ENCODE assay signal across 10 cellular contexts in the genomic region with DNA sequence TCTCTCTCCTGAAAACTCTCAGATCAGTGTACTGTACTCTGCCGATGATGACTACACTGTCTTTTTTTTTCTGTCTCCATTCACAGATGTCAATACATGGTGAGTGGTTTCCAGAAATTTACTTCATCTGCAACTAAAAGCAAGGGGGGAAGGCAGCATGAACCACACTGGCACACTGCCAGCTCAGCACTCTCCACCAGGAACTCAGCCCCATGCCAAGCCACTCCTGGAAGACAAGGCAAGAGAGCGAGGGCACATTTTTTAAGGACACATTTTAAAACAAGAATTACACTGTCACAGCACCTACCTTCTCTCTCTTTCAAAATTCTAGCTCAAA.
A peak's percentile ranks its signal among the peaks of the same experiment; 100 is the strongest.
DNase-seq lines count a peak whose midpoint lies in the region; ATAC-seq and TF ChIP-seq lines count a peak whose summit lies in the region.
"Had no signal": no experiment of that assay in that cellular context is flagged by ENCODE, and none has a peak within 500 bp of the region (broad histone marks: within the 10 kb centered on the region; RNA-seq: fewer than 3 reads in every experiment).

No MANE protein-coding gene starts in this region.

- WGBS in SK-N-SH (ENCODE audit: low lambda C conversion rate): 12% methylated on average over 2 of the region's 2 CpGs

- H3K4me3 Mint-ChIP-seq in CD8-positive, alpha-beta memory T cell: no peak overlapping the region
- no peak overlapping the region for H3K4me3 Mint-ChIP-seq in activated T-cell treated with anti-CD3 and anti-CD28 coated beads, Interleukin-2, amount 50 U/mL, for 4 hours

- no TSS peak for BruUV-seq in A673 (replicated peaks; lab: Mats Ljungman, UMichigan)

- H3K27ac Mint-ChIP-seq in CD8-positive, alpha-beta memory T cell: no peak overlapping the region

- H2AFZ ChIP-seq in SK-N-SH (ENCODE audit: low read depth): peak overlapping the region; percentile 63; the same call in 1 of the 2 replicates

- no peaks in the 10 kb centered on the region for H3K9me3 Mint-ChIP-seq in CD8-positive, alpha-beta memory T cell
- no peaks in the 10 kb centered on the region for H3K9me3 Mint-ChIP-seq in activated T-cell treated with anti-CD3 and anti-CD28 coated beads, Interleukin-2, amount 50 U/mL, for 4 hours

- no peaks in the 10 kb centered on the region for H4K20me1 ChIP-seq in SK-N-SH (ENCODE audit: insufficient read depth)
- H4K20me1 ChIP-seq: BLaER1 had no signal

- no peaks in the 10 kb centered on the region for H3K36me3 ChIP-seq in A673 (ENCODE audit: insufficient read depth, low read length, poor library complexity, severe bottlenecking)
- no peaks in the 10 kb centered on the region for H3K36me3 ChIP-seq in SK-N-SH (replicated peaks in 1 of 2; ENCODE audit: control insufficient read depth in 1 of 2, insufficient read depth in 2 of 2, low read length in 1 of 2)
- H3K36me3 ChIP-seq in CD8-positive, alpha-beta memory T cell (ENCODE audit: insufficient read depth, low read length): no peaks in the 10 kb centered on the region
- H3K36me3 ChIP-seq: BLaER1 had no signal

- no peaks in the 10 kb centered on the region for H3K9me2 ChIP-seq in SK-N-SH

- H3K4me3 ChIP-seq in A673 (ENCODE audit: low read depth, low read length, poor library complexity, severe bottlenecking): no peak overlapping the region
- H3K4me3 ChIP-seq in SK-N-SH (ENCODE audit: low read depth in 2 of 2, low read length in 1 of 2): no peak overlapping the region; a peak in 1 of 4 replicates
- no peak overlapping the region for H3K4me3 ChIP-seq in CD8-positive, alpha-beta memory T cell (ENCODE audit: low read length)
- H3K4me3 ChIP-seq: BLaER1 had no signal

- H3K27ac ChIP-seq in A673 (ENCODE audit: low read depth, low read length, poor library complexity, severe bottlenecking) (no peak overlapping the region), SK-N-SH (ENCODE audit: low read depth in 2 of 2, low read length in 1 of 2) (peak overlapping the region; percentile 85 to 98)
- H3K27ac ChIP-seq in CD8-positive, alpha-beta memory T cell (ENCODE audit: low read depth, low read length): no peak overlapping the region
- H3K27ac ChIP-seq: BLaER1 had no signal

- peak overlapping the region; percentile 9; the same call in 1 of the 2 replicates for H3K9ac ChIP-seq in SK-N-SH
- H3K9ac ChIP-seq: BLaER1 had no signal

- H3K36me3 Mint-ChIP-seq in CD8-positive, alpha-beta memory T cell: no peaks in the 10 kb centered on the region
- H3K36me3 Mint-ChIP-seq in activated T-cell treated with anti-CD3 and anti-CD28 coated beads, Interleukin-2, amount 50 U/mL, for 4 hours (ENCODE audit: insufficient read depth): no peaks in the 10 kb centered on the region

- no peak for ATAC-seq in HG03175 (IDR thresholded peaks at IDR 0.05; ENCODE audit: unreplicated experiment)
- ATAC-seq in activated T-cell treated with anti-CD3 and anti-CD28 coated beads, Interleukin-2, amount 50 U/mL, for 4 hours: no peak

- H3K9me3 ChIP-seq in A673 (ENCODE audit: low read depth, low read length, poor library complexity, severe bottlenecking): no peaks in the 10 kb centered on the region
- no peaks in the 10 kb centered on the region for H3K9me3 ChIP-seq in SK-N-SH
- H3K9me3 ChIP-seq in CD8-positive, alpha-beta memory T cell (ENCODE audit: low read length): no peaks in the 10 kb centered on the region
- H3K9me3 ChIP-seq: BLaER1 had no signal

- intact Hi-C loops in A673 (cut with micrococcal nuclease; ENCODE audit: unreplicated experiment): no loop called here

- no peak for TF ChIP-seq CTCF in A673 (conservative IDR thresholded peaks at IDR 0.05; ENCODE audit: low read depth, low read length)
- TF ChIP-seq CTCF in SK-N-SH (IDR thresholded peaks at IDR 0.05): no peak

- DNase-seq in A673 (ENCODE audit: low spot score) (peak; percentile 64), M059J (ENCODE audit: low read depth) (peak; percentile 85), SK-N-SH (peak; percentile 63), hypothalamus (lab: John Stamatoyannopoulos, UW) (peak in 33 of 51 donors; percentile 4 to 60 (median 27))
- no peak for DNase-seq in CD8-positive, alpha-beta memory T cell
- DNase-seq in activated T-cell treated with anti-CD3 and anti-CD28 coated beads, Interleukin-2, amount 50 U/mL, for 4 hours: no peak
- DNase-seq in stimulated activated CD4-positive, alpha-beta T cell treated with anti-CD3 and anti-CD28 coated beads, Interleukin-4, amount 100 ng/mL, for 24 hours: no peak
- DNase-seq: NCI-H526 had no signal

- CTCF ChIA-PET in A673 (lab: Charles Lee): no interaction called here
- CTCF ChIA-PET in SK-N-SH (lab: Yijun Ruan, JAX): interaction anchor here (1.6 kb wide), 1 partner anchor 10 kb away, joined by 4 read pairs; no protein-coding TSS in a partner anchor
- CTCF ChIA-PET in CD8-positive, alpha-beta memory T cell (lab: Charles Lee): no interaction called here

- peak overlapping the region; percentile 48 for H3K4me2 ChIP-seq in SK-N-SH
- H3K4me2 ChIP-seq: BLaER1 had no signal

- H3K27me3 Mint-ChIP-seq in CD8-positive, alpha-beta memory T cell: peaks cover 6 to 10% of the 10 kb centered on the region in 2 donors
- H3K27me3 Mint-ChIP-seq in activated T-cell treated with anti-CD3 and anti-CD28 coated beads, Interleukin-2, amount 50 U/mL, for 4 hours (ENCODE audit: low read depth): peaks cover 9% of the 10 kb centered on the region

- H3K79me2 ChIP-seq in SK-N-SH (ENCODE audit: insufficient read depth): no peaks in the 10 kb centered on the region

- H3K27me3 ChIP-seq in A673 (replicated peaks; ENCODE audit: insufficient read depth, low read depth, low read length, poor library complexity) (no peaks in the 10 kb centered on the region), SK-N-SH (ENCODE audit: insufficient read depth) (no peaks in the 10 kb centered on the region)
- H3K27me3 ChIP-seq in CD8-positive, alpha-beta memory T cell (ENCODE audit: insufficient read depth, low read length, poor library complexity, severe bottlenecking): no peaks in the 10 kb centered on the region
- H3K27me3 ChIP-seq: BLaER1 had no signal

- H3F3A ChIP-seq in SK-N-SH (replicated peaks; ENCODE audit: insufficient read depth): peaks cover 21% of the 10 kb centered on the region

- no peaks in the 10 kb centered on the region for H3K4me1 Mint-ChIP-seq in CD8-positive, alpha-beta memory T cell
- H3K4me1 Mint-ChIP-seq in activated T-cell treated with anti-CD3 and anti-CD28 coated beads, Interleukin-2, amount 50 U/mL, for 4 hours (ENCODE audit: low read depth): no peaks in the 10 kb centered on the region

- POLR2A ChIA-PET in A673 (lab: Charles Lee; ENCODE audit: low non-redundant PET): no interaction called here
- POLR2A ChIA-PET in SK-N-SH (lab: Yijun Ruan, JAX): interaction anchor here (1.0 kb wide), 1 partner anchor 482 kb away, joined by 3 read pairs; no protein-coding TSS in a partner anchor
- POLR2A ChIA-PET in CD8-positive, alpha-beta memory T cell (lab: Charles Lee): no interaction called here

- H3K4me1 ChIP-seq in A673 (ENCODE audit: insufficient read depth, low read length, poor library complexity, severe bottlenecking) (peaks cover 15% of the 10 kb centered on the region), SK-N-SH (ENCODE audit: control insufficient read depth in 1 of 2, insufficient read depth in 2 of 2, low read depth in 1 of 2, low read length in 1 of 2) (peaks cover 21 to 34% of the 10 kb centered on the region in 2 experiments)
- H3K4me1 ChIP-seq in CD8-positive, alpha-beta memory T cell (ENCODE audit: insufficient read depth, low read length): no peaks in the 10 kb centered on the region
- H3K4me1 ChIP-seq: BLaER1 had no signal

- TF ChIP-seq RAD21 in SK-N-SH (IDR thresholded peaks at IDR 0.05; ENCODE audit: low read length): peak; percentile 39; the same call in 1 of the 2 replicates

- TF ChIP-seq EP300 in SK-N-SH (IDR thresholded peaks at IDR 0.05; ENCODE audit: borderline replicate concordance in 1 of 2, low read depth in 1 of 2, low read length in 1 of 2): peak; percentile 70 to 77; a peak in 3 of 4 replicates

TF ChIP-seq in SK-N-SH, 30 proteins besides CTCF, POLR2A, EP300 and RAD21 (continues in another document):
- peak; percentile 14; the same call in 1 of the 2 replicates for TF ChIP-seq MEF2A (IDR thresholded peaks at IDR 0.05; ENCODE audit: borderline replicate concordance, low read depth)
- peak; percentile 52; the same call in 1 of the 2 replicates for TF ChIP-seq MAX (IDR thresholded peaks at IDR 0.05; ENCODE audit: low read depth)
- peak; percentile 59 for TF ChIP-seq MXI1 (IDR thresholded peaks at IDR 0.05; ENCODE audit: low read depth, low read length)
- TF ChIP-seq RFX5 (IDR thresholded peaks at IDR 0.05; ENCODE audit: low read length): no peak
- TF ChIP-seq POLR2AphosphoS5 (IDR thresholded peaks at IDR 0.05; ENCODE audit: low read depth, low read length): peak; percentile 68
- peak; percentile 99 for TF ChIP-seq NFIC (IDR thresholded peaks at IDR 0.05; ENCODE audit: borderline replicate concordance)
- peak; percentile 66 for TF ChIP-seq JUND (IDR thresholded peaks at IDR 0.05)
- peak; percentile 54; the same call in 1 of the 2 replicates for TF ChIP-seq FOSL2 (IDR thresholded peaks at IDR 0.05; ENCODE audit: borderline replicate concordance, low read depth)
- peak; percentile 67 for TF ChIP-seq RCOR1 (IDR thresholded peaks at IDR 0.05; ENCODE audit: low read length)
- TF ChIP-seq RXRA (IDR thresholded peaks at IDR 0.05; ENCODE audit: borderline replicate concordance, low read depth): peak; percentile 27; the same call in 1 of the 2 replicates
- peak; percentile 85 for TF ChIP-seq PBX3 (IDR thresholded peaks at IDR 0.05)
- no peak for TF ChIP-seq IRF3 (IDR thresholded peaks at IDR 0.05; ENCODE audit: low read depth, low read length)

Comparison
In these comparisons a context has a peak if more than half of its experiments do, and no peak if none do; other contexts are left out.
1. DNase-seq: peak in A673 (single experiment), M059J (single experiment), SK-N-SH (single experiment) and hypothalamus (33 of 51); none in CD8-positive, alpha-beta memory T cell (0 of 5), activated T-cell treated with anti-CD3 and anti-CD28 coated beads, Interleukin-2, amount 50 U/mL, for 4 hours (single experiment) and stimulated activated CD4-positive, alpha-beta T cell treated with anti-CD3 and anti-CD28 coated beads, Interleukin-4, amount 100 ng/mL, for 24 hours (single experiment).
2. H3K27ac ChIP-seq: peak in SK-N-SH (2 of 2); none in A673 (single experiment) and CD8-positive, alpha-beta memory T cell (single experiment).